In the genomic region with DNA sequence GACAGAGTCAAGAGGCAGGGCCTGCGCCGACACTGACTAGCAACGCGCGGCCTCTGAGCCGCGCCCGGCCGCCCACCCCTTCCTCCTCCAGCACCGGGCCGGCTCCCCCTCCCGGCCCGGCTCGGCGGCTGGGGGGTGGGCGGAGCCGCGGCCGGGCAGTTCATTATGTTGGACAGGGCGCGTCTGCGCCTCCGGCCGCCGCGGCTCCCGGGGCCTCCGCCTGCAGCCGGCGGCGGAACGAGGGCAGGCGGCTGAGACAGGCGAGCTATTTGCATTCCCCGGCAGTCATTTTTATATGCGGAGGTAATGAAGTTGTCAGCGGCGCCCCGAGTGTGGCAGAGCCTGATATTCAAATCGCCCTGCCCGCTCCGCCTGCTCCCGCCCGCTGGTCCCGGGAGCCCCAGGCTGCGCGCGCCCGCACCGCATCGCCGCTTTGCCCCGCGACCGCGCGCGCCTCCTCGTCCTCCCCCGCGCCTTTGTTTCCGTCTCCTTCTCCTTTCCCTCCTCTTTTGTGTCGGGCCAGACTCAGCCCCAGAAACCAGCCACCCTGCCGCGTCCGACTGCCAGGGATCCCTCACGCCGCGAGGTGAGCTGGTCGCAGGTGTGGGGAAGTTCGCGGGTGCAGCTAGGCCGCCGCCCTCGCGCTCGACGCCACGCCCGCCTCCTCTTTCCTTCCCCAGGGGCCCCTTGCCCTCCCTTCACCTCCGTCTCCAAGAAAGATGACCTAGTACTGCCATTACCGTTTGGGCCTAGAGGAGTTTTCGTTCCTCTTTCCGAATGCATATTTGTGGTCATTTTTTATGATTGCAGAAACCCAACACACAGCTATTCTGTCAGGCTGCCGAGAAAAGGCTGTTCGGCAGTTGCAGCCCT, we compare ENCODE assay signal across 8 cellular contexts.
A peak's percentile ranks its signal among the peaks of the same experiment; 100 is the strongest.
DNase-seq lines count a peak whose midpoint lies in the region; ATAC-seq and TF ChIP-seq lines count a peak whose summit lies in the region.

No MANE protein-coding gene starts in this region.

- TF ChIP-seq CTCF in RWPE1 (conservative IDR thresholded peaks at IDR 0.05; ENCODE audit: low read depth) (no peak), psoas muscle (IDR thresholded peaks at IDR 0.05) (no peak)

- peaks cover 12% of the 10 kb centered on the region for H3K4me1 ChIP-seq in psoas muscle

- H3K27me3 Mint-ChIP-seq in IgD-negative memory B cell, result peaks cover 1% of the 10 kb centered on the region

- no peaks in the 10 kb centered on the region for H3K9me3 Mint-ChIP-seq in IgD-negative memory B cell

- H3K4me3 ChIP-seq in psoas muscle, result peak overlapping the region; percentile 89

- CTCF ChIA-PET in RWPE1 (lab: Yijun Ruan, JAX), result interaction anchor here (0.7 to 1.6 kb wide), 3 partner anchors 29 to 269 kb away, joined by 3 to 7 read pairs (median 4); no protein-coding TSS in a partner anchor

- no peaks in the 10 kb centered on the region for H3K27me3 ChIP-seq in psoas muscle (ENCODE audit: insufficient read depth in 3 of 3, low read length in 2 of 3)

- H3K36me3 Mint-ChIP-seq in IgD-negative memory B cell, result no peaks in the 10 kb centered on the region

- H3K9me3 ChIP-seq in psoas muscle, result no peaks in the 10 kb centered on the region

- H3K4me3 Mint-ChIP-seq in IgD-negative memory B cell, result peak overlapping the region; percentile 85 to 97 (median 94)

- H3K36me3 ChIP-seq in psoas muscle (ENCODE audit: insufficient read depth in 1 of 2, low read depth in 1 of 2), result no peaks in the 10 kb centered on the region

- DNase-seq in GM04503 (ENCODE audit: low read depth) (peak; percentile 24), RWPE1 (ENCODE audit: low spot score) (peak; percentile 50), anterior cingulate cortex (lab: John Stamatoyannopoulos, UW) (peak in 45 of 58 donors; percentile 12 to 76 (median 46)), hepatic stellate cell (ENCODE audit: low spot score) (peak; percentile 32), psoas muscle (peak; percentile 73 to 82), cerebellar nuclear complex (lab: John Stamatoyannopoulos, UW) (no peak)

- ATAC-seq in GM21723 (IDR thresholded peaks at IDR 0.05; ENCODE audit: unreplicated experiment), result peak; percentile 91
- peak; percentile 85 to 89 (median 87) for ATAC-seq in psoas muscle

- WGBS in psoas muscle, 3 donors, result 1% methylated on average over 72 to 86 of the region's 86 CpGs

- H3K27ac ChIP-seq in RWPE1, result no peak overlapping the region
- H3K27ac ChIP-seq in psoas muscle, result peak overlapping the region; percentile 99

- peak overlapping the region; percentile 74 to 98 (median 92) for H3K27ac Mint-ChIP-seq in IgD-negative memory B cell

- H3K4me1 Mint-ChIP-seq in IgD-negative memory B cell, result peaks cover 8 to 16% (median 16%) of the 10 kb centered on the region in 3 donors

- intact Hi-C loops in psoas muscle (cut with DNase I), result loop anchor here (5.0 to 10.0 kb wide), 3 partner anchors 104 to 764 kb away; a partner anchor contains a TSS

- POLR2A ChIA-PET in RWPE1 (lab: Yijun Ruan, JAX; ENCODE audit: low non-redundant PET), result no interaction called here

Comparison
In these comparisons a context has a peak if more than half of its experiments do, and no peak if none do; other contexts are left out.
1. DNase-seq: peak in GM04503 (single experiment), RWPE1 (single experiment), anterior cingulate cortex (45 of 58), hepatic stellate cell (single experiment) and psoas muscle (2 of 2); none in cerebellar nuclear complex (0 of 2).